In the genomic region with DNA sequence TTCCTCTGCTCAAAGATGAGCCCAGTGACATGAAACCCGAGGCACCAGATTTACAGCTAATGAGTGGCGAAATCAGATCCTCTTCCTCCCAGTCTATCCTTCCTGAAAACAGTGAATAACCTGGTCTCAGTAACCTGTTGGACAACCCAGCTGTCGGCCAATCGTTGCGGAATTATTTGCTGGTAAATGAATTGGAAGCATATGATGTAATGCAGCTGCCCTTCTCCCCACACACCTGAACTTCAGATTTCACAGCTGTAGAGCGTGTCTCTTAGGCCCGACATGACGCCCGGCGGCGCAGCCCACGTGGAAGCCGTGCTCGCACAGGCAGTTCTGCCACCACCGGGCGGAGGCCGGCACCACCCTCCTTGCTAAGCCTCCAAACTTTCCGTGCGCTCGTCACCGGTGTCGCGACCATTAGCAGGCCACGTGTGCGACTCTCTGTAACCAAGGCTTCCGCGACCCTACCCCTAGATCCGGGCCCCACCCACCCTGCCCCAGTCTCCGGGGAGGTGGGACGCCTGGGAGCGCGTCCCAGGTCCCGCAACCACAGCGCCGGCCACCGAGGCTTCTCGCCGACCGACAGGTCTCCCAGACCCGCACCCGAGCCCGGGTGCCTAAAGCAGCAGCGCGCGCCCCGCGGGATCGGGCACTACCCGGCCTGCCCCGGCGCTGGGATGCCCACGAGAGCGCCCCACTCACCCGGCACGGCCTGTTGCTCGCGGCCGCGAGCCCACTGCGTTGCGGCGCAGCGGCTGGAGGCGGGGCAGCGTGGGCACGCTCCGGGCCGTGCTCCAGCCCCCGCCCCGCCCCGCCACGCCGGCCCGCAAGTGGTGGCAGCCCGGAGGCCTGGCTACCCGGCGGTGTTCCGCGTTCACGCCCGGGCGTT, we compare ENCODE assay signal across 1 cellular context.
A peak's percentile ranks its signal among the peaks of the same experiment; 100 is the strongest.
TF ChIP-seq lines count a peak whose summit lies in the region.

Gene RIOX2 (minus strand): TSS at position 753 of the 889 bp plus-strand sequence. CDS start 4,838 bp downstream, outside the sequence.

TF ChIP-seq in GM12878, 131 proteins besides CTCF, POLR2A, EP300 and RAD21 (continued from another document):
- TF ChIP-seq PRDM15 (CRISPR knock-in tag; IDR thresholded peaks at IDR 0.05) (no peak), IKZF2 (IDR thresholded peaks at IDR 0.05) (no peak), ATF7 (IDR thresholded peaks at IDR 0.05; ENCODE audit: low read depth) (peak; percentile 72), KLF5 (IDR thresholded peaks at IDR 0.05; ENCODE audit: partially characterized antibody) (no peak), SREBF1 (IDR thresholded peaks at IDR 0.05; ENCODE audit: low read length) (no peak), CBX5 (IDR thresholded peaks at IDR 0.05; ENCODE audit: low read depth) (no peak), TAF1 (IDR thresholded peaks at IDR 0.05; ENCODE audit: borderline replicate concordance, low read depth, low read length) (no peak; the same call in 1 of the 2 replicates), TCF3 (IDR thresholded peaks at IDR 0.05; ENCODE audit: borderline replicate concordance, insufficient read depth, low read depth, low read length) (peak; percentile 20; the same call in 1 of the 2 replicates), ZNF687 (IDR thresholded peaks at IDR 0.05) (peak; percentile 57), PAX8 (IDR thresholded peaks at IDR 0.05) (no peak), CHD2 (IDR thresholded peaks at IDR 0.05; ENCODE audit: borderline replicate concordance, low read depth, low read length) (0 out of 2 replicates have a peak, but pooled peaks have one; percentile 12), MEF2A (IDR thresholded peaks at IDR 0.05; ENCODE audit: insufficient read depth, low read depth, low read length) (no peak), FOS (IDR thresholded peaks at IDR 0.05; ENCODE audit: borderline replicate concordance, extremely low read depth, insufficient read length) (no peak), NFIC (IDR thresholded peaks at IDR 0.05; ENCODE audit: low read depth, low read length) (no peak), ZZZ3 (IDR thresholded peaks at IDR 0.05; ENCODE audit: control insufficient read depth, insufficient read length, low read depth) (no peak), BRCA1 (IDR thresholded peaks at IDR 0.05; ENCODE audit: low read depth, low read length) (no peak), MXI1 (IDR thresholded peaks at IDR 0.05; ENCODE audit: low read depth, low read length) (peak; percentile 97), RELA (IDR thresholded peaks at IDR 0.05; ENCODE audit: borderline replicate concordance, partially characterized antibody) (peak; percentile 16), ETV6 (conservative IDR thresholded peaks at IDR 0.05 in 1 of 2, IDR thresholded peaks at IDR 0.05 in 1 of 2; ENCODE audit: borderline replicate concordance in 1 of 2, low read depth in 1 of 2) (no peak), ESRRA (IDR thresholded peaks at IDR 0.05; ENCODE audit: low read length) (no peak), TCF12 (IDR thresholded peaks at IDR 0.05; ENCODE audit: low read depth, low read length) (peak; percentile 46; the same call in 1 of the 2 replicates), BMI1 (IDR thresholded peaks at IDR 0.05; ENCODE audit: borderline replicate concordance) (no peak), SREBF2 (IDR thresholded peaks at IDR 0.05; ENCODE audit: low read length) (no peak), IRF4 (IDR thresholded peaks at IDR 0.05; ENCODE audit: low read depth, low read length) (no peak), HDAC6 (IDR thresholded peaks at IDR 0.05; ENCODE audit: unreplicated experiment) (no peak), HCFC1 (IDR thresholded peaks at IDR 0.05; ENCODE audit: low read length) (peak; percentile 4; the same call in 1 of the 2 replicates), BHLHE40 (IDR thresholded peaks at IDR 0.05; ENCODE audit: borderline replicate concordance in 1 of 2, low read depth in 2 of 2, low read length in 1 of 2) (peak; percentile 14 to 82; a peak in 3 of 4 replicates)
- TF ChIP-seq, protein P1, sequence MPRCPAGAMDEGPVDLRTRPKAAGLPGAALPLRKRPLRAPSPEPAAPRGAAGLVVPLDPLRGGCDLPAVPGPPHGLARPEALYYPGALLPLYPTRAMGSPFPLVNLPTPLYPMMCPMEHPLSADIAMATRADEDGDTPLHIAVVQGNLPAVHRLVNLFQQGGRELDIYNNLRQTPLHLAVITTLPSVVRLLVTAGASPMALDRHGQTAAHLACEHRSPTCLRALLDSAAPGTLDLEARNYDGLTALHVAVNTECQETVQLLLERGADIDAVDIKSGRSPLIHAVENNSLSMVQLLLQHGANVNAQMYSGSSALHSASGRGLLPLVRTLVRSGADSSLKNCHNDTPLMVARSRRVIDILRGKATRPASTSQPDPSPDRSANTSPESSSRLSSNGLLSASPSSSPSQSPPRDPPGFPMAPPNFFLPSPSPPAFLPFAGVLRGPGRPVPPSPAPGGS (IDR thresholded peaks at IDR 0.05; ENCODE audit: borderline replicate concordance, insufficient read depth, low read depth, low read length, poor library complexity, severe bottlenecking): no peak
- TF ChIP-seq, protein P2, sequence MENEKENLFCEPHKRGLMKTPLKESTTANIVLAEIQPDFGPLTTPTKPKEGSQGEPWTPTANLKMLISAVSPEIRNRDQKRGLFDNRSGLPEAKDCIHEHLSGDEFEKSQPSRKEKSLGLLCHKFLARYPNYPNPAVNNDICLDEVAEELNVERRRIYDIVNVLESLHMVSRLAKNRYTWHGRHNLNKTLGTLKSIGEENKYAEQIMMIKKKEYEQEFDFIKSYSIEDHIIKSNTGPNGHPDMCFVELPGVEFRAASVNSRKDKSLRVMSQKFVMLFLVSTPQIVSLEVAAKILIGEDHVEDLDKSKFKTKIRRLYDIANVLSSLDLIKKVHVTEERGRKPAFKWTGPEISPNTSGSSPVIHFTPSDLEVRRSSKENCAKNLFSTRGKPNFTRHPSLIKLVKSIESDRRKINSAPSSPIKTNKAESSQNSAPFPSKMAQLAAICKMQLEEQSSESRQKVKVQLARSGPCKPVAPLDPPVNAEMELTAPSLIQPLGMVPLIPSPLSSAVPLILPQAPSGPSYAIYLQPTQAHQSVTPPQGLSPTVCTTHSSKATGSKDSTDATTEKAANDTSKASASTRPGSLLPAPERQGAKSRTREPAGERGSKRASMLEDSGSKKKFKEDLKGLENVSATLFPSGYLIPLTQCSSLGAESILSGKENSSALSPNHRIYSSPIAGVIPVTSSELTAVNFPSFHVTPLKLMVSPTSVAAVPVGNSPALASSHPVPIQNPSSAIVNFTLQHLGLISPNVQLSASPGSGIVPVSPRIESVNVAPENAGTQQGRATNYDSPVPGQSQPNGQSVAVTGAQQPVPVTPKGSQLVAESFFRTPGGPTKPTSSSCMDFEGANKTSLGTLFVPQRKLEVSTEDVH (IDR thresholded peaks at IDR 0.05; ENCODE audit: low read depth, partially characterized antibody): no peak
